8 cellular contexts compared by ENCODE assay signal in the genomic region with DNA sequence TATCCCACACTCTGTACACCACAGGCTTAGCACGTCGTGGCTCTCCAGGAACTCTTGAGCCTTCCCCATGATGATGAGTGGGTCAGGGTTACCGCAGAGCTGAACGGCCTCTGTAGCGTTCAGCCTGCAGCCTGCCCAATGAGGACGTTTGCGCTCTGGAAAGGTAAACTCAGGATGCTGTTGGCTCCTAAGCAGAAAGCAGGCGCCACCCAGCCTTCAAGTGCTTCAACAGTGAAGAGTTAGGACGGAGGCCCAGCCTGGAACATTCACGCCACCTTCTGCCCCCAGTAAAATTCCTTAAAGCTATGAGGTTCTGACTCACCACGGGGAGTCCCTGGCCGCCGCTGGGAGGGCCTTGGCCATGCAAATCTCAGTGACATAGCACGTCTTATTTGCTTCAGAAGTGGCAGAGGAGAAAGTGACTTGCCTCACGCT.
DNase-seq lines count a peak whose midpoint lies in the region; ATAC-seq, FAIRE-seq and TF ChIP-seq lines count a peak whose summit lies in the region.

No MANE protein-coding gene starts in this region.

- H3K36me3 ChIP-seq in bronchial epithelial cell (ENCODE audit: control insufficient read depth, insufficient read depth, low read length) (no peaks in the 10 kb centered on the region), mesendoderm (ENCODE audit: control insufficient read depth, insufficient read depth, low read length) (no peaks in the 10 kb centered on the region)

- no peaks in the 10 kb centered on the region for H3K79me2 ChIP-seq in mesendoderm (ENCODE audit: control insufficient read depth, insufficient read depth, low read length)

- in situ Hi-C loops in Caki2 (cut with HindIII; ENCODE audit: low pct_unique_long_range_greater_than_20kb, low sequenced_read_pairs), result loop anchor here (25.0 kb wide), 1 partner anchor 313 kb away; a partner anchor contains a TSS

- no peak overlapping the region for H3K23ac ChIP-seq in mesendoderm (ENCODE audit: low read length)

- ATAC-seq in HG02973 (IDR thresholded peaks at IDR 0.05; ENCODE audit: unreplicated experiment), result peak; percentile 66
- no peak for ATAC-seq in GM18909 (IDR thresholded peaks at IDR 0.05; ENCODE audit: poor library complexity, unreplicated experiment)

- no peak overlapping the region for H3K4ac ChIP-seq in mesendoderm (ENCODE audit: low read depth, low read length)

- no peak overlapping the region for H3K18ac ChIP-seq in mesendoderm (ENCODE audit: low read length)

- H3K27me3 ChIP-seq in bronchial epithelial cell (ENCODE audit: control insufficient read depth, insufficient read depth, low read length) (no peaks in the 10 kb centered on the region), mesendoderm (ENCODE audit: insufficient read depth, low read length, poor library complexity) (no peaks in the 10 kb centered on the region)

- H3K4me1 ChIP-seq in mesendoderm (ENCODE audit: control insufficient read depth, low read depth, low read length), result peaks cover 2% of the 10 kb centered on the region

- H2BK5ac ChIP-seq in mesendoderm (ENCODE audit: low read length), result no peak overlapping the region

- no peaks in the 10 kb centered on the region for H3K79me1 ChIP-seq in mesendoderm (ENCODE audit: low read length)

- no peak overlapping the region for H2AK5ac ChIP-seq in mesendoderm (ENCODE audit: low read length)

- no peak overlapping the region for H4K5ac ChIP-seq in mesendoderm (ENCODE audit: low read length)

- DNase-seq in Caki2 (ENCODE audit: low read depth) (peak; percentile 97), bronchial epithelial cell (ENCODE audit: low read depth) (peak; percentile 84), mesendoderm (peak; percentile 94), OCI-M2 (lab: John Stamatoyannopoulos, UW; ENCODE audit: unreplicated experiment) (no peak), SKM-1 (lab: John Stamatoyannopoulos, UW; ENCODE audit: unreplicated experiment) (no peak), cortex of kidney (lab: John Stamatoyannopoulos, UW) (no peak)

- peak; percentile 25 for TF ChIP-seq CTCF in bronchial epithelial cell (IDR thresholded peaks at IDR 0.05; ENCODE audit: insufficient read depth, low read length, severe bottlenecking)

- WGBS in mesendoderm (ENCODE audit: extremely low coverage, insufficient coverage, low lambda C conversion rate), result no CpG with 5 or more reads among the region's 15 CpGs

- H3K9ac ChIP-seq in mesendoderm (ENCODE audit: low read length), result peak overlapping the region; percentile 51

- H3K56ac ChIP-seq in mesendoderm (ENCODE audit: low read length), result peak overlapping the region; percentile 54

- peak overlapping the region; percentile 7 for H3K27ac ChIP-seq in mesendoderm (ENCODE audit: low read depth, low read length)

- no peak overlapping the region for H2BK15ac ChIP-seq in mesendoderm (replicated peaks; ENCODE audit: low read depth)

- H2BK120ac ChIP-seq in mesendoderm (ENCODE audit: low read depth, low read length), result no peak overlapping the region

- FAIRE-seq in bronchial epithelial cell (lab: Jason Lieb, UNC), result no peak

- no peak overlapping the region for H3K4me2 ChIP-seq in mesendoderm (ENCODE audit: low read length)

- H4K8ac ChIP-seq in mesendoderm (ENCODE audit: low read depth, low read length), result no peak overlapping the region

- H3K4me3 ChIP-seq in bronchial epithelial cell (ENCODE audit: low read depth, low read length) (no peak overlapping the region), mesendoderm (ENCODE audit: low read length) (no peak overlapping the region)

Comparison
In these comparisons a context has a peak if more than half of its experiments do, and no peak if none do; other contexts are left out.
1. DNase-seq: peak in Caki2 (single experiment), bronchial epithelial cell (single experiment) and mesendoderm (single experiment); none in OCI-M2 (single experiment), SKM-1 (single experiment) and cortex of kidney (single experiment).